ENCODE assay signal across 8 cellular contexts in the genomic region with DNA sequence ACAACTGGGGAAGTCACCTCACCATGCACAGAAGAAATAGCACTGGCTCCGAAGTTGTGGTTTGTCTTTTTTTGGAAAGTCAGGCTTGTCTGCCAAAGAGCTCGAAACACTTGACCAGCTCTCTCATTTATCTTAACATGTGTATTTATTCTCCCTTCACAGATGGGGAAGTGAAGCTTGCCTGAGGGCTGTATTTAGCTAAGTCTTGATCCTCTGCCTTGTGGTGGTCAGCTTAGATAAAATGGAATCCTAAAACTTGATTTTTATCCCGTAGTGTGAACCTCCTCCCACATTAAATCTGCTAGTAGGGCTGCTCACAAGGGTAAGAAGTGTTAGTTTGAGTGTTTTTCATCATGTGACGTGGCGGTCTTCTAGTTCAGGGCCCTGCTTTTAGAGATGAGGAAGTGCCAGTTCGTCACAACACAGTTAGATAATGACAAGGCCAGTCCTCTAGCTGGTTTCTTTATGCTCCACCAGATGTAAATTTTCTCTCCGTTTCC. TPM values are rescaled to one million over a fixed set of nuclear protein-coding genes. Genes with fewer than 3 reads are reported as not detected.
A peak's percentile ranks its signal among the peaks of the same experiment; 100 is the strongest.
DNase-seq lines count a peak whose midpoint lies in the region; ATAC-seq, FAIRE-seq and TF ChIP-seq lines count a peak whose summit lies in the region.

No MANE protein-coding gene starts in this region.

- TF ChIP-seq CTCF in HFF-Myc (IDR thresholded peaks at IDR 0.05; ENCODE audit: low read depth, low read length, missing control alignments): no peak
- TF ChIP-seq CTCF in heart left ventricle (IDR thresholded peaks at IDR 0.05): no peak
- TF ChIP-seq CTCF in thoracic aorta (IDR thresholded peaks at IDR 0.05): no peak

- no peaks in the 10 kb centered on the region for H3K9me3 Mint-ChIP-seq in activated CD8-positive, alpha-beta memory T cell treated with anti-CD3 and anti-CD28 coated beads, Interleukin-2, amount 10 ng/mL, durations not matched to agents 7 days and 5 days (ENCODE audit: low read depth)

- no peaks in the 10 kb centered on the region for H3K27me3 Mint-ChIP-seq in activated CD8-positive, alpha-beta memory T cell treated with anti-CD3 and anti-CD28 coated beads, Interleukin-2, amount 10 ng/mL, durations not matched to agents 7 days and 5 days

- TF ChIP-seq POLR2A in GM12892 (IDR thresholded peaks at IDR 0.05; ENCODE audit: low read depth, low read length): peak; percentile 53; the same call in 1 of the 2 replicates
- peak in 1 of 2 donors; percentile 24 for TF ChIP-seq POLR2A in heart left ventricle (IDR thresholded peaks at IDR 0.05)

- CTCF ChIA-PET in activated CD8-positive, alpha-beta memory T cell treated with anti-CD3 and anti-CD28 coated beads, Interleukin-2, amount 10 ng/mL, durations not matched to agents 7 days and 5 days (lab: Charles Lee): interaction anchor here (0.8 kb wide), 1 partner anchor 33 kb away, joined by 3 read pairs; no protein-coding TSS in a partner anchor

- DNase-seq in GM12892 (ENCODE audit: insufficient read length) (no peak), HFF-Myc (ENCODE audit: extremely low read depth, low read depth) (peak; percentile 7), NOMO-1 treated with DMSO at 0.1 percent for 48 hours (lab: John Stamatoyannopoulos, UW; ENCODE audit: unreplicated experiment) (peak; percentile 86), heart left ventricle (peak in 1 of 5 donors; percentile 33), thoracic aorta (ENCODE audit: low spot score) (no peak), posterior cingulate gyrus (no peak), T1000 (lab: John Stamatoyannopoulos, UW) (no peak)
- DNase-seq in activated CD8-positive, alpha-beta memory T cell treated with anti-CD3 and anti-CD28 coated beads, Interleukin-2, amount 10 ng/mL, durations not matched to agents 7 days and 5 days: no peak

- 22 to 32% (median 30%) methylated on average over 7 of the region's 7 CpGs for WGBS in heart left ventricle, 4 donors

- H3K4me1 Mint-ChIP-seq in activated CD8-positive, alpha-beta memory T cell treated with anti-CD3 and anti-CD28 coated beads, Interleukin-2, amount 10 ng/mL, durations not matched to agents 7 days and 5 days: peaks cover 2% of the 10 kb centered on the region

- FAIRE-seq in GM12892 (lab: Jason Lieb, UNC): peak; percentile 84

- ATAC-seq in heart left ventricle (peak; percentile 27 to 53 (median 31)), thoracic aorta (ENCODE audit: insufficient number of reproducible peaks, low FRiP score, low read depth) (no peak)
- ATAC-seq in activated CD8-positive, alpha-beta memory T cell treated with anti-CD3 and anti-CD28 coated beads, Interleukin-2, amount 10 ng/mL, durations not matched to agents 7 days and 5 days: no peak

- H3K27me3 ChIP-seq in heart left ventricle (no peaks in the 10 kb centered on the region), thoracic aorta (replicated peaks; ENCODE audit: insufficient read depth) (no peaks in the 10 kb centered on the region)

- no peaks in the 10 kb centered on the region for H3K9me3 ChIP-seq in heart left ventricle
- no peaks in the 10 kb centered on the region for H3K9me3 ChIP-seq in thoracic aorta

- H3K36me3 ChIP-seq in heart left ventricle (peaks cover 0 to 33% (median 0%) of the 10 kb centered on the region in 9 donors), thoracic aorta (no peaks in the 10 kb centered on the region)

- no peaks in the 10 kb centered on the region for H3K36me3 Mint-ChIP-seq in activated CD8-positive, alpha-beta memory T cell treated with anti-CD3 and anti-CD28 coated beads, Interleukin-2, amount 10 ng/mL, durations not matched to agents 7 days and 5 days

- H3K4me3 ChIP-seq in HFF-Myc (replicated peaks; ENCODE audit: low read depth, low read length) (no peak overlapping the region), heart left ventricle (peak overlapping the region in 4 of 12 donors; percentile 0 to 2 (median 2)), thoracic aorta (peak overlapping the region; percentile 3)

- H3K4me1 ChIP-seq in heart left ventricle (peaks cover 9 to 99% (median 87%) of the 10 kb centered on the region in 12 donors), thoracic aorta (ENCODE audit: control insufficient read depth in 1 of 2, low read depth in 2 of 2) (peaks cover 43 to 88% of the 10 kb centered on the region in 2 donors)

- no peak overlapping the region for H3K4me3 Mint-ChIP-seq in activated CD8-positive, alpha-beta memory T cell treated with anti-CD3 and anti-CD28 coated beads, Interleukin-2, amount 10 ng/mL, durations not matched to agents 7 days and 5 days

- H3K27ac ChIP-seq in heart left ventricle: peak overlapping the region; percentile 53 to 90 (median 78)
- peak overlapping the region; percentile 53 to 55 for H3K27ac ChIP-seq in thoracic aorta

- intact Hi-C loops in heart left ventricle (cut with DNase I) (no loop called here), posterior cingulate gyrus (cut with DNase I) (no loop called here)

- H3K27ac Mint-ChIP-seq in activated CD8-positive, alpha-beta memory T cell treated with anti-CD3 and anti-CD28 coated beads, Interleukin-2, amount 10 ng/mL, durations not matched to agents 7 days and 5 days: no peak overlapping the region

RNA-seq across cellular contexts. Expression of a gene that starts 26.7 kb away (rescaled TPM):
- 8.2 TPM for polyA plus RNA-seq in GM12892 (2012; ENCODE audit: missing spikeins)
- total RNA-seq in heart left ventricle (1 to 10 TPM; 2.5 to 7.6 (median 6.2) TPM), thoracic aorta (1 to 10 TPM; 1.9 to 7.4 TPM)
- 1 to 10 TPM; 2.4 to 3.3 TPM for polyA plus RNA-seq in heart left ventricle
- total RNA-seq in activated CD8-positive, alpha-beta memory T cell treated with anti-CD3 and anti-CD28 coated beads, Interleukin-2, amount 10 ng/mL, durations not matched to agents 7 days and 5 days: 1 to 10 TPM; 6.0 to 8.2 TPM

RNA-seq across cellular contexts. Expression of a gene that starts 26.8 kb away (rescaled TPM):
- polyA plus RNA-seq in GM12892 (2012; ENCODE audit: missing spikeins): 39.2 TPM
- total RNA-seq in heart left ventricle (100 to 1,000 TPM; 239 to 493 (median 385) TPM), thoracic aorta (100 to 1,000 TPM; 116 to 134 TPM)
- polyA plus RNA-seq in heart left ventricle: 100 to 1,000 TPM; 202 to 217 TPM
- 10 to 100 TPM; 11.4 to 14.5 TPM for total RNA-seq in activated CD8-positive, alpha-beta memory T cell treated with anti-CD3 and anti-CD28 coated beads, Interleukin-2, amount 10 ng/mL, durations not matched to agents 7 days and 5 days

RNA-seq across cellular contexts. Expression of a gene that starts 47.7 kb away (rescaled TPM):
- polyA plus RNA-seq in GM12892 (2012; ENCODE audit: missing spikeins): 27.4 TPM
- 10 to 100 TPM in 4 of 9 donors, 1 to 10 TPM in 5; 4.3 to 12.1 (median 10.0) TPM for total RNA-seq in heart left ventricle
- 10 to 100 TPM in 1 of 2 donors, 1 to 10 TPM in 1; 5.3 to 15.5 TPM for polyA plus RNA-seq in heart left ventricle
- 10 to 100 TPM in 1 of 2 donors, 1 to 10 TPM in 1; 9.2 to 21.1 TPM for total RNA-seq in thoracic aorta
- total RNA-seq in activated CD8-positive, alpha-beta memory T cell treated with anti-CD3 and anti-CD28 coated beads, Interleukin-2, amount 10 ng/mL, durations not matched to agents 7 days and 5 days: 10 to 100 TPM; 24.7 to 26.5 TPM

RNA-seq across cellular contexts. Expression of a gene that starts 47.9 kb away (rescaled TPM):
- polyA plus RNA-seq in GM12892 (2012; ENCODE audit: missing spikeins): 10.1 TPM
- total RNA-seq in heart left ventricle: 10 to 100 TPM; 15.8 to 24.0 (median 19.1) TPM
- 10 to 100 TPM; 12.1 to 19.4 TPM for polyA plus RNA-seq in heart left ventricle
- total RNA-seq in thoracic aorta: 10 to 100 TPM; 14.5 to 15.0 TPM
- total RNA-seq in activated CD8-positive, alpha-beta memory T cell treated with anti-CD3 and anti-CD28 coated beads, Interleukin-2, amount 10 ng/mL, durations not matched to agents 7 days and 5 days: 1 to 10 TPM; 8.3 to 8.8 TPM

Comparison
In these comparisons a context has a peak if more than half of its experiments do, and no peak if none do; other contexts are left out.
1. DNase-seq: peak in HFF-Myc (single experiment) and NOMO-1 treated with DMSO at 0.1 percent for 48 hours (single experiment); none in GM12892 (single experiment), thoracic aorta (single experiment), posterior cingulate gyrus (0 of 10), activated CD8-positive, alpha-beta memory T cell treated with anti-CD3 and anti-CD28 coated beads, Interleukin-2, amount 10 ng/mL, durations not matched to agents 7 days and 5 days (single experiment) and T1000 (single experiment).
2. ATAC-seq: peak in heart left ventricle (4 of 4); none in thoracic aorta (single experiment) and activated CD8-positive, alpha-beta memory T cell treated with anti-CD3 and anti-CD28 coated beads, Interleukin-2, amount 10 ng/mL, durations not matched to agents 7 days and 5 days (single experiment).
3. RNA of a gene that starts 26.8 kb away (total RNA-seq): 239 to 493 TPM in heart left ventricle and 116 to 134 TPM in thoracic aorta; 11.4 to 14.5 TPM in activated CD8-positive, alpha-beta memory T cell treated with anti-CD3 and anti-CD28 coated beads, Interleukin-2, amount 10 ng/mL, durations not matched to agents 7 days and 5 days; every median in the first group is over 4 times any median in the second.